25 cellular contexts compared by ENCODE assay signal in genomic region chr2:124796647-124797437, GRCh38.
DNase-seq lines count a peak whose midpoint lies in the region; ATAC-seq, FAIRE-seq and TF ChIP-seq lines count a peak whose summit lies in the region.
"Had no signal": no experiment of that assay in that cellular context is flagged by ENCODE, and none has a peak within 500 bp of the region (broad histone marks: within the 10 kb centered on the region; RNA-seq: fewer than 3 reads in every experiment).

No MANE protein-coding gene starts in this region.

- FAIRE-seq in astrocyte (lab: Jason Lieb, UNC) = no peak
- FAIRE-seq in D721Med (lab: Jason Lieb, UNC) = no peak
- FAIRE-seq: A549, GM12878, GM18507 had no signal

- H2BK15ac ChIP-seq in mesendoderm (replicated peaks; ENCODE audit: low read depth) = no peak overlapping the region

- no peak overlapping the region for H3K18ac ChIP-seq in mesendoderm (ENCODE audit: low read length)

- DNase-seq in EH (ENCODE audit: low read depth) (peak; percentile 19), M059J (ENCODE audit: low read depth) (peak; percentile 61), astrocyte (ENCODE audit: low read depth) (peak; percentile 1), mesendoderm (peak; percentile 14), superior temporal gyrus (ENCODE audit: extremely low spot score) (no peak), D721Med (ENCODE audit: insufficient read length, low spot score) (no peak)
- DNase-seq in activated CD8-positive, alpha-beta memory T cell treated with anti-CD3 and anti-CD28 coated beads, Interleukin-2, amount 10 ng/mL, durations not matched to agents 7 days and 5 days = no peak
- DNase-seq: 8988T; ACHN; AML-193; C1 segment of cervical spinal cord; Calu3; CD4-positive, alpha-beta memory T cell; COR-L47; DMS153; DND-41; EL; GDM1; GOT3; H7; HCEC 1CT had no signal

- H3K4me3 ChIP-seq in astrocyte (ENCODE audit: insufficient read depth, low read depth, low read length) = no peak overlapping the region
- no peak overlapping the region for H3K4me3 ChIP-seq in mesendoderm (ENCODE audit: low read length)
- H3K4me3 ChIP-seq: A549, GM12878 had no signal

- H3K36me3 Mint-ChIP-seq in astrocyte (ENCODE audit: low read depth, unreplicated experiment) = no peaks in the 10 kb centered on the region
- H3K36me3 Mint-ChIP-seq in activated CD8-positive, alpha-beta memory T cell treated with anti-CD3 and anti-CD28 coated beads, Interleukin-2, amount 10 ng/mL, durations not matched to agents 7 days and 5 days = no peaks in the 10 kb centered on the region
- H3K36me3 Mint-ChIP-seq: CD4-positive, alpha-beta memory T cell had no signal

- no peak overlapping the region for H3K56ac ChIP-seq in mesendoderm (ENCODE audit: low read length)

- H3K4me3 Mint-ChIP-seq in astrocyte (ENCODE audit: unreplicated experiment) = no peak overlapping the region
- H3K4me3 Mint-ChIP-seq in activated CD8-positive, alpha-beta memory T cell treated with anti-CD3 and anti-CD28 coated beads, Interleukin-2, amount 10 ng/mL, durations not matched to agents 7 days and 5 days = no peak overlapping the region
- H3K4me3 Mint-ChIP-seq: CD4-positive, alpha-beta memory T cell had no signal

- no peaks in the 10 kb centered on the region for H3K27me3 ChIP-seq in astrocyte (ENCODE audit: insufficient read depth, low read length)
- H3K27me3 ChIP-seq in mesendoderm (ENCODE audit: insufficient read depth, low read length, poor library complexity) = no peaks in the 10 kb centered on the region

- H3K36me3 ChIP-seq in astrocyte (ENCODE audit: insufficient read depth, low read length) = no peaks in the 10 kb centered on the region
- H3K36me3 ChIP-seq in mesendoderm (ENCODE audit: control insufficient read depth, insufficient read depth, low read length) = no peaks in the 10 kb centered on the region

- H3K79me2 ChIP-seq in astrocyte (ENCODE audit: insufficient read depth, low read length) (no peaks in the 10 kb centered on the region), mesendoderm (ENCODE audit: control insufficient read depth, insufficient read depth, low read length) (no peaks in the 10 kb centered on the region)

- no peaks in the 10 kb centered on the region for H3K9me3 ChIP-seq in astrocyte (ENCODE audit: insufficient read depth, low read depth, low read length)
- H3K9me3 ChIP-seq: A549 had no signal

- no peak overlapping the region for H4K5ac ChIP-seq in mesendoderm (ENCODE audit: low read length)

- no CpG with 5 or more reads among the region's 2 CpGs for WGBS in mesendoderm (ENCODE audit: extremely low coverage, insufficient coverage, low lambda C conversion rate)

- H3K4ac ChIP-seq in mesendoderm (ENCODE audit: low read depth, low read length) = no peak overlapping the region

- H3K9me3 Mint-ChIP-seq in astrocyte (ENCODE audit: unreplicated experiment) = no peaks in the 10 kb centered on the region
- no peaks in the 10 kb centered on the region for H3K9me3 Mint-ChIP-seq in activated CD8-positive, alpha-beta memory T cell treated with anti-CD3 and anti-CD28 coated beads, Interleukin-2, amount 10 ng/mL, durations not matched to agents 7 days and 5 days (ENCODE audit: low read depth)

- no peak overlapping the region for H3K4me2 ChIP-seq in astrocyte (ENCODE audit: low read length)
- H3K4me2 ChIP-seq in mesendoderm (ENCODE audit: low read length) = no peak overlapping the region
- H3K4me2 ChIP-seq: A549 had no signal

- no peaks in the 10 kb centered on the region for H3K79me1 ChIP-seq in mesendoderm (ENCODE audit: low read length)

- H4K20me1 ChIP-seq in astrocyte (ENCODE audit: insufficient read depth, low read length) = no peaks in the 10 kb centered on the region

- no peak overlapping the region for H3K23ac ChIP-seq in mesendoderm (ENCODE audit: low read length)

- no peak overlapping the region for H3K9ac ChIP-seq in astrocyte (ENCODE audit: low read length)
- H3K9ac ChIP-seq in mesendoderm (ENCODE audit: low read length) = no peak overlapping the region

- H3K27ac ChIP-seq in astrocyte (ENCODE audit: low read depth, low read length) (no peak overlapping the region), mesendoderm (ENCODE audit: low read depth, low read length) (no peak overlapping the region)
- H3K27ac ChIP-seq: A549 had no signal

- peaks cover 14% of the 10 kb centered on the region for H3K4me1 Mint-ChIP-seq in astrocyte (ENCODE audit: low read depth, unreplicated experiment)
- no peaks in the 10 kb centered on the region for H3K4me1 Mint-ChIP-seq in activated CD8-positive, alpha-beta memory T cell treated with anti-CD3 and anti-CD28 coated beads, Interleukin-2, amount 10 ng/mL, durations not matched to agents 7 days and 5 days
- H3K4me1 Mint-ChIP-seq: CD4-positive, alpha-beta memory T cell had no signal

- no peaks in the 10 kb centered on the region for H3K4me1 ChIP-seq in astrocyte (ENCODE audit: insufficient read depth, low read length)
- no peaks in the 10 kb centered on the region for H3K4me1 ChIP-seq in mesendoderm (ENCODE audit: control insufficient read depth, low read depth, low read length)
- H3K4me1 ChIP-seq: A549 had no signal

- H2AK5ac ChIP-seq in mesendoderm (ENCODE audit: low read length) = no peak overlapping the region

- no peak for TF ChIP-seq CTCF in astrocyte (IDR thresholded peaks at IDR 0.05; ENCODE audit: insufficient read depth, low read depth, low read length)
- TF ChIP-seq CTCF in D721Med (IDR thresholded peaks at IDR 0.05; ENCODE audit: insufficient read depth, missing control alignments) = no peak

- no peak overlapping the region for H3K27ac Mint-ChIP-seq in astrocyte (ENCODE audit: unreplicated experiment)
- no peak overlapping the region for H3K27ac Mint-ChIP-seq in activated CD8-positive, alpha-beta memory T cell treated with anti-CD3 and anti-CD28 coated beads, Interleukin-2, amount 10 ng/mL, durations not matched to agents 7 days and 5 days
- H3K27ac Mint-ChIP-seq: CD4-positive, alpha-beta memory T cell had no signal

- H2AFZ ChIP-seq in astrocyte (ENCODE audit: low read depth, low read length) = no peak overlapping the region

- no peaks in the 10 kb centered on the region for H3K27me3 Mint-ChIP-seq in astrocyte (ENCODE audit: low read depth, unreplicated experiment)
- no peaks in the 10 kb centered on the region for H3K27me3 Mint-ChIP-seq in activated CD8-positive, alpha-beta memory T cell treated with anti-CD3 and anti-CD28 coated beads, Interleukin-2, amount 10 ng/mL, durations not matched to agents 7 days and 5 days
- H3K27me3 Mint-ChIP-seq: CD4-positive, alpha-beta memory T cell had no signal

- H2BK5ac ChIP-seq in mesendoderm (ENCODE audit: low read length) = no peak overlapping the region

- no peak overlapping the region for H2BK120ac ChIP-seq in mesendoderm (ENCODE audit: low read depth, low read length)

- CTCF ChIA-PET in activated CD8-positive, alpha-beta memory T cell treated with anti-CD3 and anti-CD28 coated beads, Interleukin-2, amount 10 ng/mL, durations not matched to agents 7 days and 5 days (lab: Charles Lee) = no interaction called here

- H4K8ac ChIP-seq in mesendoderm (ENCODE audit: low read depth, low read length) = no peak overlapping the region

- ATAC-seq in HG02798 (IDR thresholded peaks at IDR 0.05; ENCODE audit: poor library complexity, unreplicated experiment) = no peak
- ATAC-seq in activated CD8-positive, alpha-beta memory T cell treated with anti-CD3 and anti-CD28 coated beads, Interleukin-2, amount 10 ng/mL, durations not matched to agents 7 days and 5 days = no peak
- ATAC-seq: A549, GM12878 had no signal

Comparison
In these comparisons a context has a peak if more than half of its experiments do, and no peak if none do; other contexts are left out.
1. DNase-seq: peak in EH (single experiment), M059J (single experiment), astrocyte (single experiment) and mesendoderm (single experiment); none in superior temporal gyrus (single experiment), D721Med (single experiment) and activated CD8-positive, alpha-beta memory T cell treated with anti-CD3 and anti-CD28 coated beads, Interleukin-2, amount 10 ng/mL, durations not matched to agents 7 days and 5 days (single experiment).